Comparison of ENCODE assay signal across 27 cellular contexts in genomic region chr2:30820381-30821055, GRCh38. TPM values are rescaled to one million over a fixed set of nuclear protein-coding genes. Genes with fewer than 3 reads are reported as not detected.
DNase-seq lines count a peak whose midpoint lies in the region; ATAC-seq, FAIRE-seq and TF ChIP-seq lines count a peak whose summit lies in the region.
"Had no signal": no experiment of that assay in that cellular context is flagged by ENCODE, and none has a peak within 500 bp of the region (broad histone marks: within the 10 kb centered on the region; RNA-seq: fewer than 3 reads in every experiment).

No MANE protein-coding gene starts in this region.

- H3K4me3 ChIP-seq in breast epithelium (no peak overlapping the region), mammary epithelial cell (replicated peaks in 1 of 3; ENCODE audit: insufficient read depth in 1 of 3, low read depth in 2 of 3, low read length in 3 of 3) (no peak overlapping the region), OCI-LY7 (ENCODE audit: low read depth, low read length, poor library complexity, severe bottlenecking) (no peak overlapping the region), HepG2 (replicated peaks in 1 of 3; ENCODE audit: insufficient read depth in 1 of 3, low read depth in 2 of 3, low read length in 3 of 3) (no peak overlapping the region)

- H3K4me2 ChIP-seq in mammary epithelial cell (ENCODE audit: insufficient read depth, low read depth, low read length) (no peak overlapping the region), OCI-LY7 (ENCODE audit: low read length) (no peak overlapping the region), HepG2 (ENCODE audit: low read depth, low read length) (no peak overlapping the region)

- H3K27ac ChIP-seq in breast epithelium (peak overlapping the region; percentile 30 to 52), mammary epithelial cell (ENCODE audit: insufficient read depth, low read depth, low read length) (no peak overlapping the region), OCI-LY7 (ENCODE audit: low read depth, low read length, poor library complexity, severe bottlenecking) (no peak overlapping the region), HepG2 (ENCODE audit: extremely low read length, insufficient read depth, low read length) (no peak overlapping the region)
- H3K27ac ChIP-seq: 22Rv1, C4-2B, HL-60 had no signal

- no peak for TF ChIP-seq RAD21 in HepG2 (CRISPR knock-in tag; IDR thresholded peaks at IDR 0.05)

- no peaks in the 10 kb centered on the region for H3K9me3 ChIP-seq in breast epithelium
- no peaks in the 10 kb centered on the region for H3K9me3 ChIP-seq in mammary epithelial cell (replicated peaks; ENCODE audit: insufficient read depth, low read length)
- H3K9me3 ChIP-seq in OCI-LY7 (ENCODE audit: low read length): no peaks in the 10 kb centered on the region
- H3K9me3 ChIP-seq in HepG2 (ENCODE audit: low read length): peaks cover under 1% of the 10 kb centered on the region; the same call in 1 of the 2 replicates

- dilution Hi-C loops in mammary epithelial cell (cut with HindIII; ENCODE audit: low sequenced_read_pairs): no loop called here

- intact Hi-C loops in breast epithelium (cut with DNase I; ENCODE audit: low total_unique reads) (no loop called here), mammary epithelial cell (cut with micrococcal nuclease) (no loop called here), OCI-LY7 (cut with micrococcal nuclease; ENCODE audit: unreplicated experiment) (no loop called here), HepG2 (cut with micrococcal nuclease; ENCODE audit: unreplicated experiment) (no loop called here)

- H3K9me2 ChIP-seq in OCI-LY7 (ENCODE audit: insufficient read depth, low read length): no peaks in the 10 kb centered on the region

- CTCF ChIA-PET in mammary epithelial cell (lab: Charles Lee; ENCODE audit: low non-redundant PET) (no interaction called here), OCI-LY7 (lab: Charles Lee; ENCODE audit: unreplicated experiment) (no interaction called here), HepG2 (lab: Yijun Ruan, JAX; ENCODE audit: low intra/inter-chr PET ratio, low total read pairs) (no interaction called here)

- TF ChIP-seq POLR2A in breast epithelium (IDR thresholded peaks at IDR 0.05) (no peak), HepG2 (IDR thresholded peaks at IDR 0.05; ENCODE audit: insufficient read depth in 1 of 2, low read depth in 2 of 2, low read length in 2 of 2) (no peak)

- no peak for FAIRE-seq in HepG2 (lab: Jason Lieb, UNC)
- FAIRE-seq: D721Med had no signal

- no peaks in the 10 kb centered on the region for H4K20me1 ChIP-seq in mammary epithelial cell (ENCODE audit: insufficient read depth, low read length)
- no peaks in the 10 kb centered on the region for H4K20me1 ChIP-seq in OCI-LY7 (ENCODE audit: insufficient read depth, low read length)
- no peaks in the 10 kb centered on the region for H4K20me1 ChIP-seq in HepG2 (ENCODE audit: insufficient read depth, low read length)

- ATAC-seq in HepG2 (no peak), HG02623 (IDR thresholded peaks at IDR 0.05; ENCODE audit: unreplicated experiment) (no peak)
- ATAC-seq: Panc1 had no signal

- H3K9ac ChIP-seq in mammary epithelial cell (ENCODE audit: insufficient read depth, low read length) (no peak overlapping the region), HepG2 (ENCODE audit: insufficient read depth, low read depth, low read length) (no peak overlapping the region)

- no peaks in the 10 kb centered on the region for H3K4me1 ChIP-seq in breast epithelium
- H3K4me1 ChIP-seq in mammary epithelial cell (ENCODE audit: insufficient read depth, low read length): no peaks in the 10 kb centered on the region
- H3K4me1 ChIP-seq in OCI-LY7 (ENCODE audit: insufficient read depth, low read length, poor library complexity, severe bottlenecking): no peaks in the 10 kb centered on the region
- H3K4me1 ChIP-seq in HepG2 (ENCODE audit: insufficient read depth, low read length): no peaks in the 10 kb centered on the region

- no peak for TF ChIP-seq EP300 in HepG2 (IDR thresholded peaks at IDR 0.05; ENCODE audit: low read depth in 2 of 2, low read length in 2 of 2)
- TF ChIP-seq EP300 in HepG2 (CRISPR knock-in tag; IDR thresholded peaks at IDR 0.05; ENCODE audit: borderline replicate concordance): no peak

- BruUV-seq in mammary epithelial cell (replicated peaks; lab: Mats Ljungman, UMichigan): no TSS peak
- BruUV-seq in OCI-LY7 (replicated peaks; lab: Mats Ljungman, UMichigan): no TSS peak
- no TSS peak for BruUV-seq in HepG2 (replicated peaks; lab: Mats Ljungman, UMichigan)

- H3K27me3 ChIP-seq in breast epithelium (no peaks in the 10 kb centered on the region), mammary epithelial cell (ENCODE audit: insufficient read depth, low read length) (peaks cover 3% of the 10 kb centered on the region), HepG2 (ENCODE audit: control insufficient read depth in 1 of 2, insufficient read depth in 2 of 2, low read length in 2 of 2) (peaks cover 1 to 19% of the 10 kb centered on the region in 2 experiments; a peak in 3 of 5 replicates)

- POLR2A ChIA-PET in OCI-LY7 (lab: Charles Lee): no interaction called here
- POLR2A ChIA-PET in HepG2 (lab: Yijun Ruan, JAX): no interaction called here

- in situ Hi-C loops in mammary epithelial cell (cut with MboI; ENCODE audit: low sequenced_read_pairs in 2 of 2) (no loop called here), HepG2 (cut with HindIII; ENCODE audit: extremely low pct_ligation_motif_present, low pct_unique_long_range_greater_than_20kb) (no loop called here)

- no peak overlapping the region for H2AFZ ChIP-seq in mammary epithelial cell (ENCODE audit: low read depth, low read length)
- no peak overlapping the region for H2AFZ ChIP-seq in OCI-LY7 (ENCODE audit: low read length)
- no peak overlapping the region for H2AFZ ChIP-seq in HepG2 (ENCODE audit: low read length)

- DNase-seq in breast epithelium (ENCODE audit: low spot score in 2 of 2) (no peak), mammary epithelial cell (no peak), globus pallidus (ENCODE audit: low spot score) (peak; percentile 91), pons (ENCODE audit: low spot score) (peak; percentile 97), OCI-LY7 (ENCODE audit: low spot score) (no peak), HepG2 (ENCODE audit: low spot score) (no peak), NCI-H1417 (lab: John Stamatoyannopoulos, UW) (no peak)
- DNase-seq: AML-193; DMS53; GDM1; H9; KBM-7; NCI-H1092 treated with DMSO at 0.1 percent for 48 hours; NCI-H146; NCI-H2029 treated with DMSO at 0.1 percent for 48 hours; NCI-H226; NCI-H510A treated with DMSO at 0.1 percent for 48 hours; NCI-H748 treated with DMSO at 0.1 percent for 48 hours; NK-92 treated with Interleukin-12 subunit alpha and Interleukin-12 subunit beta, amount 100 ng/mL, for 24 hours; SIG-M5 had no signal

- H3K79me2 ChIP-seq in mammary epithelial cell (ENCODE audit: insufficient read depth, low read length): no peaks in the 10 kb centered on the region
- no peaks in the 10 kb centered on the region for H3K79me2 ChIP-seq in OCI-LY7 (ENCODE audit: insufficient read depth, low read depth, low read length)
- H3K79me2 ChIP-seq in HepG2 (ENCODE audit: insufficient read depth, low read length): no peaks in the 10 kb centered on the region

- TF ChIP-seq CTCF in breast epithelium (IDR thresholded peaks at IDR 0.05) (no peak), mammary epithelial cell (conservative IDR thresholded peaks at IDR 0.05 in 1 of 2, IDR thresholded peaks at IDR 0.05 in 1 of 2; ENCODE audit: extremely low read depth in 1 of 2, insufficient read depth in 1 of 2, low read depth in 1 of 2, low read length in 2 of 2) (no peak), OCI-LY7 (conservative IDR thresholded peaks at IDR 0.05; ENCODE audit: low read length) (no peak), HepG2 (CRISPR knock-in tag; IDR thresholded peaks at IDR 0.05) (no peak)

- no peaks in the 10 kb centered on the region for H3K36me3 ChIP-seq in breast epithelium
- H3K36me3 ChIP-seq in mammary epithelial cell (ENCODE audit: insufficient read depth, low read length): no peaks in the 10 kb centered on the region
- H3K36me3 ChIP-seq in OCI-LY7 (ENCODE audit: insufficient read depth, low read length): no peaks in the 10 kb centered on the region
- H3K36me3 ChIP-seq in HepG2 (replicated peaks in 1 of 2; ENCODE audit: control insufficient read depth in 1 of 2, insufficient read depth in 2 of 2, low read length in 2 of 2): no peaks in the 10 kb centered on the region

- 60% methylated on average over 11 of the region's 12 CpGs for WGBS in mammary epithelial cell (ENCODE audit: low coverage, missing lambda C conversion rate)
- WGBS in HepG2 (ENCODE audit: low lambda C conversion rate): 12% methylated on average over 11 of the region's 12 CpGs

TF ChIP-seq in HepG2, 621 proteins besides CTCF, POLR2A, EP300 and RAD21 (continues in another document):
- no peak for TF ChIP-seq FOXC1 (CRISPR knock-in tag; IDR thresholded peaks at IDR 0.05; ENCODE audit: borderline replicate concordance)
- no peak for TF ChIP-seq ZNF350 (CRISPR knock-in tag; IDR thresholded peaks at IDR 0.05; ENCODE audit: borderline replicate concordance, low read depth)

RNA-seq across cellular contexts. Expression of gene CAPN13, which starts 13.3 kb away (rescaled TPM):
- 10 to 100 TPM in 2 of 3 donors, not detected in 1; 33.8 to 44.6 TPM for total RNA-seq in breast epithelium
- total RNA-seq in mammary epithelial cell: under 1 TPM in 1 of 2 donors, not detected in 1; 0.17 TPM
- polyA plus RNA-seq in mammary epithelial cell: not detected
- not detected for polyA minus RNA-seq in mammary epithelial cell
- 0.13 and 0.21 TPM in 2 replicates for total RNA-seq in OCI-LY7 (2014; rRNA removed; shearing (Covaris generic))
- total RNA-seq in OCI-LY7 (2022): not detected in 2 replicates
- not detected in 2 replicates for total RNA-seq in HepG2 (2016; rRNA removed; fragmentation: Illumina TruSeq; extraction: Trizol)
- not detected in 2 replicates for total RNA-seq in HepG2 (2016; cell fraction: cytosol; rRNA removed; fragmentation: Illumina TruSeq; extraction: Trizol; ENCODE audit: low read depth)
- total RNA-seq in HepG2 (2016; cell fraction: insoluble cytoplasmic fraction; rRNA removed; fragmentation: Illumina TruSeq; extraction: Trizol): not detected in 2 replicates
- total RNA-seq in HepG2 (2016; cell fraction: membrane; rRNA removed; fragmentation: Illumina TruSeq; extraction: Trizol): not detected in 2 replicates
- total RNA-seq in HepG2 (2016; cell fraction: nucleus; rRNA removed; fragmentation: Illumina TruSeq; extraction: Trizol): not detected in 2 replicates
- polyA plus RNA-seq in HepG2 (2011; rRNA removed): not detected in 2 replicates
- not detected in 2 replicates for polyA plus RNA-seq in HepG2 (2011; cell fraction: cytosol; rRNA removed)
- polyA plus RNA-seq in HepG2 (2011; cell fraction: nucleus; rRNA removed): not detected in 2 replicates
- not detected in 2 replicates for polyA plus RNA-seq in HepG2 (2012)
- not detected in 2 replicates for polyA plus RNA-seq in HepG2 (2016; cell fraction: cytosol; fragmentation: Illumina TruSeq; extraction: Trizol; ENCODE audit: low read depth)
- polyA plus RNA-seq in HepG2 (2016; cell fraction: insoluble cytoplasmic fraction; fragmentation: Illumina TruSeq; extraction: Trizol; ENCODE audit: low read depth): not detected in 2 replicates
- not detected in 2 replicates for polyA plus RNA-seq in HepG2 (2016; cell fraction: membrane; fragmentation: Illumina TruSeq; extraction: Trizol; ENCODE audit: low read depth)
- polyA plus RNA-seq in HepG2 (2016; cell fraction: nucleus; fragmentation: Illumina TruSeq; extraction: Trizol; ENCODE audit: insufficient read depth, low read depth): not detected in 2 replicates
- not detected in 2 replicates for polyA minus RNA-seq in HepG2 (2011; rRNA and poly(A)+ RNA removed; ENCODE audit: low replicate concordance)
- not detected in 2 replicates for polyA minus RNA-seq in HepG2 (2011; cell fraction: cytosol; rRNA and poly(A)+ RNA removed)
- not detected in 2 replicates for polyA minus RNA-seq in HepG2 (2011; cell fraction: nucleus; rRNA and poly(A)+ RNA removed)
- polyA plus RNA-seq: AG04450 had no signal

Comparison
In these comparisons a context has a peak if more than half of its experiments do, and no peak if none do; other contexts are left out.
1. H3K27ac ChIP-seq: peak in breast epithelium (2 of 2); none in mammary epithelial cell (single experiment), OCI-LY7 (single experiment) and HepG2 (single experiment).
2. DNase-seq: peak in globus pallidus (single experiment) and pons (single experiment); none in breast epithelium (0 of 2), mammary epithelial cell (single experiment), OCI-LY7 (single experiment), HepG2 (single experiment) and NCI-H1417 (0 of 3).